Comparison of ENCODE assay signal across 1 cellular context in the genomic region with DNA sequence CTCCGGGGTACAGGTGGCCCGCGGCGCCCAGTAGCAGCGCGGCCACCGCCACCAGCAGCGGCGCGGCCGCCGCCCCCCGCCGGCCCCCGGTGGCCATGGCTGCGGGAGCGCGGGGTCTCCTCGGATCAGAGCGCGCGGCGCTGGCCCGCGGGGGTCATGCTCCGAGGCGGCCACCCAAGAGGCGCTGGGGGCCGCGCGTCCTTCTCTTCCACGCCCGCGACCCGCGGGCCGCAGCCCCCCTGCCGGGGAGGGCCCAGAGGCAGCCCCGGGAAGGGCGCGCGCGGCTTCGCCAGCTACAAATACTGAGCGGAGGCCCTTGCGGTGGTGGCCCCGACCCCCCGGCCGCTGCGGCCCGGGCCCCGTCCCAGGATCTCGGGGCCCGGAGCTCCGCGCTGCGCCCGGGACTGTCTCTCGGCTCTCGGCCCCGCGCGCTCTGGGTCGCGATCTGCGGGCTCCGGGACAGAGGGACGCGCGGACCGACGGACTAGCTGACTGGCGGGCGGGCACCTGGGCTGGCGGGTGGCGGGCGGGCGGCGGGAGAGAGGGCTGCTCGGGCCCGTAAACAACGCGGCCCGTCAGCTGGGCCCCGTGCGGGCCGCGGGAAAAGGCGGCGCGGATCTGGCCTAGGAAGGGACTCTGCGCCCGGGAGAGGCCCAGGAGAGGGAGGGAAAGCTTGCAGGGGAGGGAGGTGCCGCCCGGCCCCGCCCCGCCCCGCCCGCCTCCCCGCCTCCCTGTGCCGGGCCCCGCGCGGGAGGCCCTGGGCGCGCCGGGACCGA.
TF ChIP-seq lines count a peak whose summit lies in the region.

A gene (minus strand): TSS at position 620 of the 776 bp plus-strand sequence. CDS start 523 bp downstream, at position 97.

TF ChIP-seq in HepG2, 621 proteins besides CTCF, POLR2A, EP300 and RAD21 (continued from another document):
- TF ChIP-seq, protein P1, sequence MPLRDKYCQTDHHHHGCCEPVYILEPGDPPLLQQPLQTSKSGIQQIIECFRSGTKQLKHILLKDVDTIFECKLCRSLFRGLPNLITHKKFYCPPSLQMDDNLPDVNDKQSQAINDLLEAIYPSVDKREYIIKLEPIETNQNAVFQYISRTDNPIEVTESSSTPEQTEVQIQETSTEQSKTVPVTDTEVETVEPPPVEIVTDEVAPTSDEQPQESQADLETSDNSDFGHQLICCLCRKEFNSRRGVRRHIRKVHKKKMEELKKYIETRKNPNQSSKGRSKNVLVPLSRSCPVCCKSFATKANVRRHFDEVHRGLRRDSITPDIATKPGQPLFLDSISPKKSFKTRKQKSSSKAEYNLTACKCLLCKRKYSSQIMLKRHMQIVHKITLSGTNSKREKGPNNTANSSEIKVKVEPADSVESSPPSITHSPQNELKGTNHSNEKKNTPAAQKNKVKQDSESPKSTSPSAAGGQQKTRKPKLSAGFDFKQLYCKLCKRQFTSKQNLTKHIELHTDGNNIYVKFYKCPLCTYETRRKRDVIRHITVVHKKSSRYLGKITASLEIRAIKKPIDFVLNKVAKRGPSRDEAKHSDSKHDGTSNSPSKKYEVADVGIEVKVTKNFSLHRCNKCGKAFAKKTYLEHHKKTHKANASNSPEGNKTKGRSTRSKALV (CRISPR knock-in tag; IDR thresholded peaks at IDR 0.05), result no peak
- TF ChIP-seq, protein P2, sequence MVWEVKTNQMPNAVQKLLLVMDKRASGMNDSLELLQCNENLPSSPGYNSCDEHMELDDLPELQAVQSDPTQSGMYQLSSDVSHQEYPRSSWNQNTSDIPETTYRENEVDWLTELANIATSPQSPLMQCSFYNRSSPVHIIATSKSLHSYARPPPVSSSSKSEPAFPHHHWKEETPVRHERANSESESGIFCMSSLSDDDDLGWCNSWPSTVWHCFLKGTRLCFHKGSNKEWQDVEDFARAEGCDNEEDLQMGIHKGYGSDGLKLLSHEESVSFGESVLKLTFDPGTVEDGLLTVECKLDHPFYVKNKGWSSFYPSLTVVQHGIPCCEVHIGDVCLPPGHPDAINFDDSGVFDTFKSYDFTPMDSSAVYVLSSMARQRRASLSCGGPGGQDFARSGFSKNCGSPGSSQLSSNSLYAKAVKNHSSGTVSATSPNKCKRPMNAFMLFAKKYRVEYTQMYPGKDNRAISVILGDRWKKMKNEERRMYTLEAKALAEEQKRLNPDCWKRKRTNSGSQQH (CRISPR knock-in tag; IDR thresholded peaks at IDR 0.05; ENCODE audit: low read depth), result 0 out of 2 replicates have a peak, but pooled peaks have one; percentile 51
- no peak for TF ChIP-seq SALL2 (CRISPR knock-in tag; IDR thresholded peaks at IDR 0.05)
- no peak for TF ChIP-seq ZNF30 (CRISPR knock-in tag; IDR thresholded peaks at IDR 0.05)
- TF ChIP-seq TEAD2 (CRISPR knock-in tag; IDR thresholded peaks at IDR 0.05), result no peak
- TF ChIP-seq, protein P3, sequence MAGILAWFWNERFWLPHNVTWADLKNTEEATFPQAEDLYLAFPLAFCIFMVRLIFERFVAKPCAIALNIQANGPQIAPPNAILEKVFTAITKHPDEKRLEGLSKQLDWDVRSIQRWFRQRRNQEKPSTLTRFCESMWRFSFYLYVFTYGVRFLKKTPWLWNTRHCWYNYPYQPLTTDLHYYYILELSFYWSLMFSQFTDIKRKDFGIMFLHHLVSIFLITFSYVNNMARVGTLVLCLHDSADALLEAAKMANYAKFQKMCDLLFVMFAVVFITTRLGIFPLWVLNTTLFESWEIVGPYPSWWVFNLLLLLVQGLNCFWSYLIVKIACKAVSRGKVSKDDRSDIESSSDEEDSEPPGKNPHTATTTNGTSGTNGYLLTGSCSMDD (CRISPR knock-in tag; IDR thresholded peaks at IDR 0.05), result no peak
- no peak for TF ChIP-seq ZNF234 (CRISPR knock-in tag; conservative IDR thresholded peaks at IDR 0.05)
- no peak for TF ChIP-seq EZH2 (conservative IDR thresholded peaks at IDR 0.05; ENCODE audit: low read depth, low read length)
- TF ChIP-seq SPEN (CRISPR knock-in tag; IDR thresholded peaks at IDR 0.05; ENCODE audit: low read depth), result peak; percentile 68
- TF ChIP-seq TBX2 (CRISPR knock-in tag; IDR thresholded peaks at IDR 0.05; ENCODE audit: borderline replicate concordance), result 0 out of 2 replicates have a peak, but pooled peaks have one; percentile 24
- TF ChIP-seq NR1H2 (CRISPR knock-in tag; IDR thresholded peaks at IDR 0.05; ENCODE audit: borderline replicate concordance, low read depth), result no peak
- TF ChIP-seq, protein P4, sequence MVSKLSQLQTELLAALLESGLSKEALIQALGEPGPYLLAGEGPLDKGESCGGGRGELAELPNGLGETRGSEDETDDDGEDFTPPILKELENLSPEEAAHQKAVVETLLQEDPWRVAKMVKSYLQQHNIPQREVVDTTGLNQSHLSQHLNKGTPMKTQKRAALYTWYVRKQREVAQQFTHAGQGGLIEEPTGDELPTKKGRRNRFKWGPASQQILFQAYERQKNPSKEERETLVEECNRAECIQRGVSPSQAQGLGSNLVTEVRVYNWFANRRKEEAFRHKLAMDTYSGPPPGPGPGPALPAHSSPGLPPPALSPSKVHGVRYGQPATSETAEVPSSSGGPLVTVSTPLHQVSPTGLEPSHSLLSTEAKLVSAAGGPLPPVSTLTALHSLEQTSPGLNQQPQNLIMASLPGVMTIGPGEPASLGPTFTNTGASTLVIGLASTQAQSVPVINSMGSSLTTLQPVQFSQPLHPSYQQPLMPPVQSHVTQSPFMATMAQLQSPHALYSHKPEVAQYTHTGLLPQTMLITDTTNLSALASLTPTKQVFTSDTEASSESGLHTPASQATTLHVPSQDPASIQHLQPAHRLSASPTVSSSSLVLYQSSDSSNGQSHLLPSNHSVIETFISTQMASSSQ (IDR thresholded peaks at IDR 0.05; ENCODE audit: low read depth), result no peak
- TF ChIP-seq, protein P4 (CRISPR knock-in tag; IDR thresholded peaks at IDR 0.05; ENCODE audit: borderline replicate concordance), result peak; percentile 63; the same call in 1 of the 2 replicates
- no peak for TF ChIP-seq ZNF20 (CRISPR knock-in tag; IDR thresholded peaks at IDR 0.05)
- TF ChIP-seq, protein P5, sequence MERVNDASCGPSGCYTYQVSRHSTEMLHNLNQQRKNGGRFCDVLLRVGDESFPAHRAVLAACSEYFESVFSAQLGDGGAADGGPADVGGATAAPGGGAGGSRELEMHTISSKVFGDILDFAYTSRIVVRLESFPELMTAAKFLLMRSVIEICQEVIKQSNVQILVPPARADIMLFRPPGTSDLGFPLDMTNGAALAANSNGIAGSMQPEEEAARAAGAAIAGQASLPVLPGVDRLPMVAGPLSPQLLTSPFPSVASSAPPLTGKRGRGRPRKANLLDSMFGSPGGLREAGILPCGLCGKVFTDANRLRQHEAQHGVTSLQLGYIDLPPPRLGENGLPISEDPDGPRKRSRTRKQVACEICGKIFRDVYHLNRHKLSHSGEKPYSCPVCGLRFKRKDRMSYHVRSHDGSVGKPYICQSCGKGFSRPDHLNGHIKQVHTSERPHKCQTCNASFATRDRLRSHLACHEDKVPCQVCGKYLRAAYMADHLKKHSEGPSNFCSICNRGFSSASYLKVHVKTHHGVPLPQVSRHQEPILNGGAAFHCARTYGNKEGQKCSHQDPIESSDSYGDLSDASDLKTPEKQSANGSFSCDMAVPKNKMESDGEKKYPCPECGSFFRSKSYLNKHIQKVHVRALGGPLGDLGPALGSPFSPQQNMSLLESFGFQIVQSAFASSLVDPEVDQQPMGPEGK (CRISPR knock-in tag; IDR thresholded peaks at IDR 0.05), result peak; percentile 82
- TF ChIP-seq ZNF776 (CRISPR knock-in tag; IDR thresholded peaks at IDR 0.05), result no peak
- TF ChIP-seq ZNF768 (CRISPR knock-in tag; IDR thresholded peaks at IDR 0.05), result peak; percentile 74
- peak; percentile 51 for TF ChIP-seq RARA (CRISPR knock-in tag; IDR thresholded peaks at IDR 0.05)
- TF ChIP-seq SUZ12 (IDR thresholded peaks at IDR 0.05; ENCODE audit: low read depth, low read length), result no peak
- no peak for TF ChIP-seq ZNF674 (CRISPR knock-in tag; IDR thresholded peaks at IDR 0.05; ENCODE audit: low read depth)
- peak; percentile 95 for TF ChIP-seq FOXO1 (CRISPR knock-in tag; IDR thresholded peaks at IDR 0.05)
- TF ChIP-seq ZNF720 (CRISPR knock-in tag; IDR thresholded peaks at IDR 0.05), result no peak
- no peak for TF ChIP-seq TP53 (CRISPR knock-in tag; conservative IDR thresholded peaks at IDR 0.05)
- no peak for TF ChIP-seq U2AF2 (IDR thresholded peaks at IDR 0.05; ENCODE audit: low read depth, low read length)
- no peak for TF ChIP-seq TBX3 (IDR thresholded peaks at IDR 0.05; ENCODE audit: borderline replicate concordance)
- no peak for TF ChIP-seq MEIS1 (CRISPR knock-in tag; IDR thresholded peaks at IDR 0.05; ENCODE audit: borderline replicate concordance)
- peak; percentile 45; the same call in 1 of the 2 replicates for TF ChIP-seq BCL6 (CRISPR knock-in tag; IDR thresholded peaks at IDR 0.05)
- TF ChIP-seq, protein P6, sequence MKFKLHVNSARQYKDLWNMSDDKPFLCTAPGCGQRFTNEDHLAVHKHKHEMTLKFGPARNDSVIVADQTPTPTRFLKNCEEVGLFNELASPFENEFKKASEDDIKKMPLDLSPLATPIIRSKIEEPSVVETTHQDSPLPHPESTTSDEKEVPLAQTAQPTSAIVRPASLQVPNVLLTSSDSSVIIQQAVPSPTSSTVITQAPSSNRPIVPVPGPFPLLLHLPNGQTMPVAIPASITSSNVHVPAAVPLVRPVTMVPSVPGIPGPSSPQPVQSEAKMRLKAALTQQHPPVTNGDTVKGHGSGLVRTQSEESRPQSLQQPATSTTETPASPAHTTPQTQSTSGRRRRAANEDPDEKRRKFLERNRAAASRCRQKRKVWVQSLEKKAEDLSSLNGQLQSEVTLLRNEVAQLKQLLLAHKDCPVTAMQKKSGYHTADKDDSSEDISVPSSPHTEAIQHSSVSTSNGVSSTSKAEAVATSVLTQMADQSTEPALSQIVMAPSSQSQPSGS (CRISPR knock-in tag; IDR thresholded peaks at IDR 0.05), result 0 out of 2 replicates have a peak, but pooled peaks have one; percentile 53
- peak; percentile 23; the same call in 1 of the 2 replicates for TF ChIP-seq MIER3 (CRISPR knock-in tag; IDR thresholded peaks at IDR 0.05; ENCODE audit: borderline replicate concordance)
- no peak for TF ChIP-seq RARG (CRISPR knock-in tag; IDR thresholded peaks at IDR 0.05; ENCODE audit: low read depth)
- TF ChIP-seq, protein P7, sequence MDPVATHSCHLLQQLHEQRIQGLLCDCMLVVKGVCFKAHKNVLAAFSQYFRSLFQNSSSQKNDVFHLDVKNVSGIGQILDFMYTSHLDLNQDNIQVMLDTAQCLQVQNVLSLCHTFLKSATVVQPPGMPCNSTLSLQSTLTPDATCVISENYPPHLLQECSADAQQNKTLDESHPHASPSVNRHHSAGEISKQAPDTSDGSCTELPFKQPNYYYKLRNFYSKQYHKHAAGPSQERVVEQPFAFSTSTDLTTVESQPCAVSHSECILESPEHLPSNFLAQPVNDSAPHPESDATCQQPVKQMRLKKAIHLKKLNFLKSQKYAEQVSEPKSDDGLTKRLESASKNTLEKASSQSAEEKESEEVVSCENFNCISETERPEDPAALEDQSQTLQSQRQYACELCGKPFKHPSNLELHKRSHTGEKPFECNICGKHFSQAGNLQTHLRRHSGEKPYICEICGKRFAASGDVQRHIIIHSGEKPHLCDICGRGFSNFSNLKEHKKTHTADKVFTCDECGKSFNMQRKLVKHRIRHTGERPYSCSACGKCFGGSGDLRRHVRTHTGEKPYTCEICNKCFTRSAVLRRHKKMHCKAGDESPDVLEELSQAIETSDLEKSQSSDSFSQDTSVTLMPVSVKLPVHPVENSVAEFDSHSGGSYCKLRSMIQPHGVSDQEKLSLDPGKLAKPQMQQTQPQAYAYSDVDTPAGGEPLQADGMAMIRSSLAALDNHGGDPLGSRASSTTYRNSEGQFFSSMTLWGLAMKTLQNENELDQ (CRISPR knock-in tag; IDR thresholded peaks at IDR 0.05; ENCODE audit: borderline replicate concordance), result no peak
- TF ChIP-seq ZNF839 (CRISPR knock-in tag; IDR thresholded peaks at IDR 0.05; ENCODE audit: borderline replicate concordance), result no peak
- TF ChIP-seq ZFYVE20 (CRISPR knock-in tag; IDR thresholded peaks at IDR 0.05; ENCODE audit: borderline replicate concordance, low read depth), result no peak
- peak; percentile 19; the same call in 1 of the 2 replicates for TF ChIP-seq ZNF558 (CRISPR knock-in tag; IDR thresholded peaks at IDR 0.05; ENCODE audit: borderline replicate concordance)
- peak; percentile 11; the same call in 1 of the 2 replicates for TF ChIP-seq DMAP1 (CRISPR knock-in tag; IDR thresholded peaks at IDR 0.05)
- TF ChIP-seq ZFY (CRISPR knock-in tag; IDR thresholded peaks at IDR 0.05), result peak; percentile 91
